ENCODE assay signal across 19 cellular contexts in the genomic region with DNA sequence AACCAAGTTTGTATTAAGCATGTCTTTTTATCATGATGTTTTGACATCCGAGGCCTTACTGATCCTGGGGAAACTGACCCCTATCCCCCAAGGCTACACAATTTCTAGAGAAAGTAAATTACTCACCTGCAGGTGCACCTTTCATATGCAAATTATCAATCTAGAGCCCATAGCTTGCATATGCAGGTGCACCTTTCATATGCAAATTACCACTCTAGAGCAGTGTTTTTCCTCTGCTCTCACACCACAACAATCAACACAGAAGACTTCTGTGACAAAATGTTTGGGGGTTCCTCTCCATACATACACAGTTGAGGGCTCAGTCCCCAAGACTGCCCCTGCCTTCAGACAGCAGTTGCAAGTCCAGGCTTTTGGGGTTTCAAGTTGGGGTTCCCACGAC.
"Had no signal": no experiment of that assay in that cellular context is flagged by ENCODE, and none has a peak within 500 bp of the region (broad histone marks: within the 10 kb centered on the region; RNA-seq: fewer than 3 reads in every experiment).

No MANE protein-coding gene starts in this region.

- H3K9me3 ChIP-seq: esophagus muscularis mucosa, gastroesophageal sphincter, heart left ventricle, left lung, sigmoid colon had no signal

- H3K79me2 ChIP-seq: parathyroid adenoma had no signal

- H3K36me3 ChIP-seq: cardiac muscle cell, esophagus muscularis mucosa, gastroesophageal sphincter, heart left ventricle, left lung, sigmoid colon had no signal

- H3K4me3 ChIP-seq: cardiac muscle cell, esophagus muscularis mucosa, gastroesophageal sphincter, heart left ventricle, left lung, sigmoid colon had no signal

- H3K9ac ChIP-seq: parathyroid adenoma had no signal

- H3K27me3 ChIP-seq: cardiac muscle cell, esophagus muscularis mucosa, gastroesophageal sphincter, heart left ventricle, left lung, sigmoid colon had no signal

- H2AFZ ChIP-seq: parathyroid adenoma had no signal

- DNase-seq: activated CD4-positive, alpha-beta T cell treated with anti-CD3 and anti-CD28 coated beads, Interleukin-2, amount 10 ng/mL, durations not matched to agents 24 days and 14 days; activated CD8-positive, alpha-beta T cell treated with anti-CD3 and anti-CD28 coated beads for 36 hours; activated naive CD4-positive, alpha-beta T cell treated with Interleukin-2 at 50 U/mL for 16 hours; activated naive CD8-positive, alpha-beta T cell treated with anti-CD3 and anti-CD28 coated beads, Interleukin-2, amount 10 ng/mL, durations not matched to agents 7 days and 5 days; activated T-cell treated with anti-CD3 and anti-CD28 coated beads, Interleukin-2, amount 50 U/mL, for 24 hours; amygdala; dermis blood vessel endothelial cell; effector memory CD4-positive, alpha-beta T cell; heart left ventricle; kidney; left lung; midbrain; sigmoid colon; stimulated activated CD4-positive, alpha-beta T cell treated with anti-CD3 and anti-CD28 coated beads, Interleukin-4, amount 100 ng/mL, for 24 hours; T-helper 9 cell had no signal

- H3K27ac ChIP-seq: cardiac muscle cell, esophagus muscularis mucosa, gastroesophageal sphincter, heart left ventricle, left lung, parathyroid adenoma, sigmoid colon had no signal

- H3K4me1 ChIP-seq: esophagus muscularis mucosa, gastroesophageal sphincter, heart left ventricle, left lung, parathyroid adenoma, sigmoid colon had no signal
